In the genomic region with DNA sequence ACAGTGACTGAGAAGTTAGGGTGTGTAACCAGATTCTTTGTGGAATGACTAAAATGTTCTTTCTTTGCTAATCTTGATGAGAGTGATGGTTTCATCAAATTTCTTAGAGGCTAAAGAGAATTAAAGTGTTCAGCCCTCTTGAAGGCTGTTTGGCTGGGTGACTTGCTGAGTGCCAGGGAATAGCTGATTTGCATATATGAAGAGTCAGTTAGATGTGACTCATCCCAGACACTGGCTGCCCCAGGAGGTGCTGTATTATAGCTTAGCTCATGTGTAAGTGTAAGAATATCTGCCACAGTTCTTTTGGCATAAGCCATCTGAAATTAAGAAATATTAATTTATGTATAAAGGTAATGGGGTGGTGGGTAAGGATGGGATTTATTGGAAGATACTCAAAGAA, we compare ENCODE assay signal across 9 cellular contexts.
A peak's percentile ranks its signal among the peaks of the same experiment; 100 is the strongest.
DNase-seq lines count a peak whose midpoint lies in the region; ATAC-seq, FAIRE-seq and TF ChIP-seq lines count a peak whose summit lies in the region.
"Had no signal": no experiment of that assay in that cellular context is flagged by ENCODE, and none has a peak within 500 bp of the region (broad histone marks: within the 10 kb centered on the region; RNA-seq: fewer than 3 reads in every experiment).

No MANE protein-coding gene starts in this region.

- no peak for TF ChIP-seq EP300 in gastroesophageal sphincter (IDR thresholded peaks at IDR 0.05)

- H3K4me3 ChIP-seq in SJCRH30 (no peak overlapping the region), aorta (ENCODE audit: low read length in 2 of 2) (no peak overlapping the region), gastroesophageal sphincter (no peak overlapping the region)

- ATAC-seq in HG03025 (IDR thresholded peaks at IDR 0.05; ENCODE audit: low FRiP score, unreplicated experiment) (peak; percentile 58), aorta (ENCODE audit: low FRiP score) (no peak), gastroesophageal sphincter (no peak)

- intact Hi-C loops in aorta (cut with DNase I), result no loop called here

- FAIRE-seq in GM12892 (lab: Jason Lieb, UNC), result no peak

- TF ChIP-seq POLR2A in GM12892 (IDR thresholded peaks at IDR 0.05; ENCODE audit: low read depth, low read length) (no peak), gastroesophageal sphincter (IDR thresholded peaks at IDR 0.05) (no peak)

- H3K4me1 ChIP-seq in SJCRH30, result no peaks in the 10 kb centered on the region
- H3K4me1 ChIP-seq in aorta (ENCODE audit: control insufficient read depth in 1 of 2, insufficient read depth in 2 of 2, low read length in 2 of 2), result no peaks in the 10 kb centered on the region
- H3K4me1 ChIP-seq in gastroesophageal sphincter, result no peaks in the 10 kb centered on the region

- DNase-seq in GM03348 (ENCODE audit: low spot score) (peak; percentile 49), SJCRH30 (peak; percentile 4 to 17), islet precursor cell (peak; percentile 73), aorta (no peak), GM12892 (ENCODE audit: insufficient read length) (no peak), NCI-H1694 treated with DMSO at 0.1 percent for 48 hours (lab: John Stamatoyannopoulos, UW) (no peak)
- DNase-seq: activated CD4-positive, alpha-beta T cell treated with anti-CD3 and anti-CD28 coated beads, Interleukin-2, amount 10 ng/mL, durations not matched to agents 7 days and 5 days had no signal

- H3K9me3 ChIP-seq in SJCRH30 (replicated peaks) (no peaks in the 10 kb centered on the region), aorta (ENCODE audit: control insufficient read depth, low read length) (no peaks in the 10 kb centered on the region), gastroesophageal sphincter (no peaks in the 10 kb centered on the region)

- H3K27ac ChIP-seq in SJCRH30 (no peak overlapping the region), aorta (ENCODE audit: low read depth in 1 of 2, low read length in 2 of 2) (no peak overlapping the region), gastroesophageal sphincter (no peak overlapping the region)

- H3K36me3 ChIP-seq in SJCRH30 (no peaks in the 10 kb centered on the region), aorta (ENCODE audit: control insufficient read depth in 1 of 2, insufficient read depth in 2 of 2, low read length in 1 of 2) (no peaks in the 10 kb centered on the region), gastroesophageal sphincter (no peaks in the 10 kb centered on the region)

- TF ChIP-seq CTCF in gastroesophageal sphincter (IDR thresholded peaks at IDR 0.05), result no peak

- H3K27me3 ChIP-seq in SJCRH30 (no peaks in the 10 kb centered on the region), aorta (ENCODE audit: control insufficient read depth in 1 of 2, insufficient read depth in 2 of 2, low read length in 1 of 2) (no peaks in the 10 kb centered on the region), gastroesophageal sphincter (no peaks in the 10 kb centered on the region)

Comparison
In these comparisons a context has a peak if more than half of its experiments do, and no peak if none do; other contexts are left out.
1. DNase-seq: peak in GM03348 (single experiment), SJCRH30 (2 of 2) and islet precursor cell (single experiment); none in aorta (0 of 2), GM12892 (single experiment) and NCI-H1694 treated with DMSO at 0.1 percent for 48 hours (single experiment).